ENCODE assay signal across 9 cellular contexts in the genomic region with DNA sequence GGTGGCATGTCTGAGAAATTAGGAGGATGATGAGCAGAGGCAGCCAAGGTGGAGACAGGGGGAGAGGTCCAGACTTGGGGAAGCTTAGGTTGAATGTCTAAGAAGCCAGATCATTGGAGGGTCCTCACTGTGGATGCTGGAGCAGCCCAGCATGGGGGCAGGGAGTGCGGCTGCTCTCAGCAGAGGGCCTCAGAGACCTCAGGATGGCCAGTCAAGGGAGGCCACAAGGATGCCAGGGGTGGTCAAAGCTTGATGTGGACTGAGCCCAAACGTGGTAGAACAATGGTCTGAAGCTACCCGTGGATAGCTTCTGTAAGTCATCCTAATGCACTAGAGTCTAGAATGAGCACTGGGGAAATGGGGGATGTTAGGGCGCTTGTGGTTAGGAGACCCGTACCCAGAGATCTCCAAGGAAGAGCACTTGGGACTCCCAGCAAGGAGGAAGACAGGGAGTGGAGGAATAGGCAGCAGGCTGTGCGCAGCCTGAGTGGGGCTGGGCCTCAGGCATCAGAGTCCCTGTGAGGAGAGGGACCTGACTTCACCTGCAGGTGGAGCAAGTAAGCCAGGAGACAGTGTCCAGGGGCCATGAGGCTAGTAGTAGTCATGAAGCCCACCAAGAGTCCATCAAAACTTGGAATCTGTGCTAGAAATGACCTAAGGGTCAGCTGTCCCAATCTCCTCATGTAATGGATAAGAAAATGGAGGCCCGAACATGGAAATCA. TPM values are rescaled to one million over a fixed set of nuclear protein-coding genes. Genes with fewer than 3 reads are reported as not detected.
DNase-seq lines count a peak whose midpoint lies in the region; ATAC-seq and TF ChIP-seq lines count a peak whose summit lies in the region.
"Had no signal": no experiment of that assay in that cellular context is flagged by ENCODE, and none has a peak within 500 bp of the region (broad histone marks: within the 10 kb centered on the region; RNA-seq: fewer than 3 reads in every experiment).

No MANE protein-coding gene starts in this region.

- H3K9me3 ChIP-seq in colonic mucosa: no peaks in the 10 kb centered on the region
- H3K9me3 ChIP-seq: esophagus squamous epithelium had no signal

- intact Hi-C loops in colonic mucosa (cut with DNase I): loop anchor here (10.0 kb wide), 2 partner anchors 51 to 211 kb away; partner anchors contain the start of gene S100A2

- H3K4me3 ChIP-seq in colonic mucosa: no peak overlapping the region
- H3K4me3 ChIP-seq in retinal pigment epithelial cell (ENCODE audit: low read length): no peak overlapping the region
- H3K4me3 ChIP-seq: esophagus squamous epithelium had no signal

- ATAC-seq in HG03460 (IDR thresholded peaks at IDR 0.05; ENCODE audit: unreplicated experiment) (no peak), HG03095 (IDR thresholded peaks at IDR 0.05; ENCODE audit: unreplicated experiment) (no peak)

- H3K36me3 ChIP-seq in colonic mucosa: no peaks in the 10 kb centered on the region
- H3K36me3 ChIP-seq: esophagus squamous epithelium had no signal

- H3K4me1 ChIP-seq in colonic mucosa: no peaks in the 10 kb centered on the region

- H3K27ac ChIP-seq in colonic mucosa: no peak overlapping the region

- no peak overlapping the region for H3K9ac ChIP-seq in colonic mucosa (ENCODE audit: low read depth in 2 of 2, low read length in 2 of 2)

- TF ChIP-seq CTCF in colonic mucosa (IDR thresholded peaks at IDR 0.05) (no peak), retinal pigment epithelial cell (conservative IDR thresholded peaks at IDR 0.05; ENCODE audit: low read depth, low read length) (peak; percentile 68)

- DNase-seq in NCI-H748 (lab: John Stamatoyannopoulos, UW; ENCODE audit: unreplicated experiment) (peak; percentile 48), NCI-H748 treated with DMSO at 0.1 percent for 48 hours (lab: John Stamatoyannopoulos, UW) (no peak), NCI-H1092 (lab: John Stamatoyannopoulos, UW) (peak; percentile 20), colonic mucosa (peak; percentile 19), retinal pigment epithelial cell (ENCODE audit: low read depth) (no peak), activated gamma-delta T cell (lab: John Stamatoyannopoulos, UW) (no peak)
- DNase-seq: esophagus squamous epithelium had no signal

- H3K27me3 ChIP-seq in colonic mucosa: no peaks in the 10 kb centered on the region

RNA-seq across cellular contexts. Expression of gene S100A9, which starts 4.3 kb away (rescaled TPM):
- 10 to 100 TPM; 16.3 to 34.9 TPM for total RNA-seq in colonic mucosa

RNA-seq across cellular contexts. Expression of gene PGLYRP4, which starts 4.7 kb away (rescaled TPM):
- not detected for total RNA-seq in colonic mucosa

RNA-seq across cellular contexts. Expression of gene S100A12, which starts 22.0 kb away (rescaled TPM):
- not detected for total RNA-seq in colonic mucosa

RNA-seq across cellular contexts. Expression of gene S100A8, which starts 37.5 kb away (rescaled TPM):
- total RNA-seq in colonic mucosa: 1 to 10 TPM in 1 of 2 donors, under 1 TPM in 1; 0.79 to 6.9 TPM

RNA-seq across cellular contexts. Expression of gene PGLYRP3, which starts 40.6 kb away (rescaled TPM):
- total RNA-seq in colonic mucosa: not detected

Comparison
In these comparisons a context has a peak if more than half of its experiments do, and no peak if none do; other contexts are left out.
1. DNase-seq: peak in NCI-H748 (single experiment), NCI-H1092 (single experiment) and colonic mucosa (single experiment); none in NCI-H748 treated with DMSO at 0.1 percent for 48 hours (single experiment), retinal pigment epithelial cell (single experiment) and activated gamma-delta T cell (single experiment).